In genomic region chr2:121722479-121722878, GRCh38 we compare ENCODE assay signal across 10 cellular contexts. TPM values are rescaled to one million over a fixed set of nuclear protein-coding genes. Genes with fewer than 3 reads are reported as not detected.
DNase-seq lines count a peak whose midpoint lies in the region; ATAC-seq, FAIRE-seq and TF ChIP-seq lines count a peak whose summit lies in the region.
"Had no signal": no experiment of that assay in that cellular context is flagged by ENCODE, and none has a peak within 500 bp of the region (broad histone marks: within the 10 kb centered on the region; RNA-seq: fewer than 3 reads in every experiment).

No MANE protein-coding gene starts in this region.

- CTCF ChIA-PET in HepG2 (lab: Yijun Ruan, JAX; ENCODE audit: low intra/inter-chr PET ratio, low total read pairs) = no interaction called here

- in situ Hi-C loops in HepG2 (cut with HindIII; ENCODE audit: extremely low pct_ligation_motif_present, low pct_unique_long_range_greater_than_20kb) = no loop called here

- no peaks in the 10 kb centered on the region for H3K79me2 ChIP-seq in HepG2 (ENCODE audit: insufficient read depth, low read length)

- H3K27ac ChIP-seq in BLaER1 treated with 17β-estradiol and CSF1 and Interleukin-3, amounts not matched to agents 10 nM and 100 nM = peak overlapping the region in 4 of 11 experiments; percentile 10 to 56 (median 40); a peak in 7 of 22 replicates
- peak overlapping the region in 2 of 5 donors; percentile 24 to 35 for H3K27ac ChIP-seq in adrenal gland
- no peak overlapping the region for H3K27ac ChIP-seq in HepG2 (ENCODE audit: extremely low read length, insufficient read depth, low read length)
- H3K27ac ChIP-seq in stomach = no peak overlapping the region
- H3K27ac ChIP-seq: colonic mucosa had no signal

- no peak for FAIRE-seq in HepG2 (lab: Jason Lieb, UNC)

- 49 to 57% (median 54%) methylated on average over 5 of the region's 5 CpGs for WGBS in adrenal gland, 4 donors
- WGBS in HepG2 (ENCODE audit: low lambda C conversion rate) = 61% methylated on average over 5 of the region's 5 CpGs
- WGBS in stomach, 5 donors = 62 to 73% (median 65%) methylated on average over 5 of the region's 5 CpGs

- ATAC-seq in HepG2 (peak; percentile 34), HG03280 (IDR thresholded peaks at IDR 0.05; ENCODE audit: unreplicated experiment) (no peak), sciatic nerve (no peak)

- H3K9me3 ChIP-seq in BLaER1 treated with 17β-estradiol and CSF1 and Interleukin-3, amounts not matched to agents 10 nM and 100 nM (replicated peaks in 1 of 11) = no peaks in the 10 kb centered on the region
- H3K9me3 ChIP-seq in adrenal gland (replicated peaks in 1 of 3) (no peaks in the 10 kb centered on the region), HepG2 (ENCODE audit: low read length) (no peaks in the 10 kb centered on the region), stomach (no peaks in the 10 kb centered on the region)
- H3K9me3 ChIP-seq: colonic mucosa had no signal

- TF ChIP-seq EP300 in HepG2 (IDR thresholded peaks at IDR 0.05; ENCODE audit: low read depth in 2 of 2, low read length in 2 of 2) (no peak), HepG2 (CRISPR knock-in tag; IDR thresholded peaks at IDR 0.05; ENCODE audit: borderline replicate concordance) (no peak), stomach (IDR thresholded peaks at IDR 0.05) (no peak)

- intact Hi-C loops in adrenal gland (cut with DNase I) = loop anchor here in 1 of 2 donors (5.0 kb wide), 1 partner anchor 190 kb away; the partner anchor contains the start of gene RNU4ATAC
- intact Hi-C loops in HepG2 (cut with micrococcal nuclease; ENCODE audit: unreplicated experiment) = no loop called here
- intact Hi-C loops in stomach (cut with DNase I; ENCODE audit: low total_unique reads) = no loop called here
- intact Hi-C loops in sciatic nerve (cut with DNase I) = no loop called here

- no peak for TF ChIP-seq CTCF in adrenal gland (IDR thresholded peaks at IDR 0.05)
- no peak for TF ChIP-seq CTCF in HepG2 (CRISPR knock-in tag; IDR thresholded peaks at IDR 0.05)
- no peak for TF ChIP-seq CTCF in stomach (IDR thresholded peaks at IDR 0.05)

- peak overlapping the region in 7 of 11 experiments; percentile 2 to 71 (median 58); a peak in 14 of 22 replicates for H3K4me2 ChIP-seq in BLaER1 treated with 17β-estradiol and CSF1 and Interleukin-3, amounts not matched to agents 10 nM and 100 nM
- no peak overlapping the region for H3K4me2 ChIP-seq in HepG2 (ENCODE audit: low read depth, low read length)

- DNase-seq in HPDE6-E6E7 (ENCODE audit: extremely low spot score) (peak; percentile 70), adrenal gland (peak in 4 of 7 donors; percentile 29 to 42 (median 40)), HepG2 (ENCODE audit: low spot score) (no peak), stomach (no peak), sciatic nerve (ENCODE audit: low spot score) (no peak), NCI-H2081 (lab: John Stamatoyannopoulos, UW) (no peak)
- DNase-seq: colonic mucosa, left cardiac atrium had no signal

- H3K4me3 ChIP-seq in BLaER1 treated with 17β-estradiol and CSF1 and Interleukin-3, amounts not matched to agents 10 nM and 100 nM = no peak overlapping the region
- H3K4me3 ChIP-seq in adrenal gland (no peak overlapping the region), HepG2 (replicated peaks in 1 of 3; ENCODE audit: insufficient read depth in 1 of 3, low read depth in 2 of 3, low read length in 3 of 3) (no peak overlapping the region), stomach (no peak overlapping the region)
- H3K4me3 ChIP-seq: colonic mucosa had no signal

- H2AFZ ChIP-seq in HepG2 (ENCODE audit: low read length) = no peak overlapping the region

- no peaks in the 10 kb centered on the region for H3K27me3 ChIP-seq in BLaER1 treated with 17β-estradiol and CSF1 and Interleukin-3, amounts not matched to agents 10 nM and 100 nM
- H3K27me3 ChIP-seq in adrenal gland (no peaks in the 10 kb centered on the region), HepG2 (ENCODE audit: control insufficient read depth in 1 of 2, insufficient read depth in 2 of 2, low read length in 2 of 2) (no peaks in the 10 kb centered on the region), stomach (no peaks in the 10 kb centered on the region)
- H3K27me3 ChIP-seq: colonic mucosa had no signal

- BruUV-seq in HepG2 (replicated peaks; lab: Mats Ljungman, UMichigan) = no TSS peak

- TF ChIP-seq POLR2A in adrenal gland (IDR thresholded peaks at IDR 0.05) = no peak
- TF ChIP-seq POLR2A in HepG2 (IDR thresholded peaks at IDR 0.05; ENCODE audit: insufficient read depth in 1 of 2, low read depth in 2 of 2, low read length in 2 of 2) = no peak
- no peak for TF ChIP-seq POLR2A in stomach (IDR thresholded peaks at IDR 0.05)

- POLR2A ChIA-PET in HepG2 (lab: Yijun Ruan, JAX) = interaction anchor here (0.7 to 5.3 kb wide), 3 partner anchors 14 to 192 kb away, joined by 4 to 23 read pairs (median 5); partner anchors contain the start of genes NIFK and RNU4ATAC

- peaks cover 17 to 32% (median 29%) of the 10 kb centered on the region in 11 experiments for H3K36me3 ChIP-seq in BLaER1 treated with 17β-estradiol and CSF1 and Interleukin-3, amounts not matched to agents 10 nM and 100 nM
- peaks cover 0 to 13% of the 10 kb centered on the region in 2 donors for H3K36me3 ChIP-seq in adrenal gland (replicated peaks in 1 of 2)
- H3K36me3 ChIP-seq in HepG2 (replicated peaks in 1 of 2; ENCODE audit: control insufficient read depth in 1 of 2, insufficient read depth in 2 of 2, low read length in 2 of 2) = peaks cover 2 to 8% of the 10 kb centered on the region in 2 experiments; a peak in 1 of 5 replicates
- H3K36me3 ChIP-seq in stomach = peaks cover 3 to 23% (median 21%) of the 10 kb centered on the region in 4 donors
- H3K36me3 ChIP-seq: colonic mucosa had no signal

- TF ChIP-seq RAD21 in HepG2 (CRISPR knock-in tag; IDR thresholded peaks at IDR 0.05) = no peak

- H4K20me1 ChIP-seq in BLaER1 treated with 17β-estradiol and CSF1 and Interleukin-3, amounts not matched to agents 10 nM and 100 nM = peaks cover 0 to 19% (median 7%) of the 10 kb centered on the region in 11 experiments; a peak in 7 of 22 replicates
- no peaks in the 10 kb centered on the region for H4K20me1 ChIP-seq in HepG2 (ENCODE audit: insufficient read depth, low read length)

- H3K9ac ChIP-seq in BLaER1 treated with 17β-estradiol and CSF1 and Interleukin-3, amounts not matched to agents 10 nM and 100 nM = peak overlapping the region in 2 of 11 experiments; percentile 28 to 51; a peak in 2 of 22 replicates
- no peak overlapping the region for H3K9ac ChIP-seq in HepG2 (ENCODE audit: insufficient read depth, low read depth, low read length)

- peaks cover 0 to 29% (median 16%) of the 10 kb centered on the region in 10 experiments; a peak in 13 of 20 replicates for H3K4me1 ChIP-seq in BLaER1 treated with 17β-estradiol and CSF1 and Interleukin-3, amounts not matched to agents 10 nM and 100 nM
- H3K4me1 ChIP-seq in adrenal gland (replicated peaks in 1 of 2) (peaks cover 8 to 11% of the 10 kb centered on the region in 2 donors), HepG2 (ENCODE audit: insufficient read depth, low read length) (peaks cover 17% of the 10 kb centered on the region), stomach (peaks cover 0 to 10% (median 7%) of the 10 kb centered on the region in 4 donors)
- H3K4me1 ChIP-seq: colonic mucosa had no signal

RNA-seq across cellular contexts. Expression of gene NIFK, which starts 14.2 kb away (rescaled TPM):
- total RNA-seq in adrenal gland = 10 to 100 TPM; 13.2 to 70.1 (median 34.9) TPM
- 100 to 1,000 TPM in 1 of 3 donors, 10 to 100 TPM in 2; 68.1 to 134 (median 80.9) TPM for polyA plus RNA-seq in adrenal gland
- 105 and 178 TPM in 2 replicates for total RNA-seq in HepG2 (2016; rRNA removed; fragmentation: Illumina TruSeq; extraction: Trizol)
- 18.3 and 18.6 TPM in 2 replicates for total RNA-seq in HepG2 (2016; cell fraction: cytosol; rRNA removed; fragmentation: Illumina TruSeq; extraction: Trizol; ENCODE audit: low read depth)
- total RNA-seq in HepG2 (2016; cell fraction: insoluble cytoplasmic fraction; rRNA removed; fragmentation: Illumina TruSeq; extraction: Trizol) = 106 and 182 TPM in 2 replicates
- total RNA-seq in HepG2 (2016; cell fraction: membrane; rRNA removed; fragmentation: Illumina TruSeq; extraction: Trizol) = 33.2 and 34.0 TPM in 2 replicates
- total RNA-seq in HepG2 (2016; cell fraction: nucleus; rRNA removed; fragmentation: Illumina TruSeq; extraction: Trizol) = 39.8 and 54.5 TPM in 2 replicates
- polyA plus RNA-seq in HepG2 (2011; rRNA removed) = 14.9 and 19.6 TPM in 2 replicates
- polyA plus RNA-seq in HepG2 (2011; cell fraction: cytosol; rRNA removed) = 9.0 and 13.7 TPM in 2 replicates
- polyA plus RNA-seq in HepG2 (2011; cell fraction: nucleus; rRNA removed) = 5.2 and 12.4 TPM in 2 replicates
- 39.3 and 65.4 TPM in 2 replicates for polyA plus RNA-seq in HepG2 (2012)
- 14.4 and 19.1 TPM in 2 replicates for polyA plus RNA-seq in HepG2 (2016; cell fraction: cytosol; fragmentation: Illumina TruSeq; extraction: Trizol; ENCODE audit: low read depth)
- 191 and 215 TPM in 2 replicates for polyA plus RNA-seq in HepG2 (2016; cell fraction: insoluble cytoplasmic fraction; fragmentation: Illumina TruSeq; extraction: Trizol; ENCODE audit: low read depth)
- polyA plus RNA-seq in HepG2 (2016; cell fraction: membrane; fragmentation: Illumina TruSeq; extraction: Trizol; ENCODE audit: low read depth) = 25.3 and 26.0 TPM in 2 replicates
- polyA plus RNA-seq in HepG2 (2016; cell fraction: nucleus; fragmentation: Illumina TruSeq; extraction: Trizol; ENCODE audit: insufficient read depth, low read depth) = 82.1 and 84.7 TPM in 2 replicates
- polyA minus RNA-seq in HepG2 (2011; rRNA and poly(A)+ RNA removed; ENCODE audit: low replicate concordance) = 9.1 and 13.2 TPM in 2 replicates
- polyA minus RNA-seq in HepG2 (2011; cell fraction: cytosol; rRNA and poly(A)+ RNA removed) = 8.3 and 8.9 TPM in 2 replicates
- polyA minus RNA-seq in HepG2 (2011; cell fraction: nucleus; rRNA and poly(A)+ RNA removed) = 15.1 and 22.1 TPM in 2 replicates
- 10 to 100 TPM; 13.6 to 58.0 (median 25.7) TPM for total RNA-seq in stomach
- 10 to 100 TPM; 30.4 to 53.0 (median 42.0) TPM for polyA plus RNA-seq in stomach
- 35.7 TPM for total RNA-seq in sciatic nerve

RNA-seq across cellular contexts. Expression of gene TSN, which starts 33.0 kb away (rescaled TPM):
- total RNA-seq in adrenal gland (100 to 1,000 TPM in 1 of 8 donors, 10 to 100 TPM in 7; 33.9 to 152 (median 49.6) TPM), HepG2 (2016; rRNA removed; fragmentation: Illumina TruSeq; extraction: Trizol) (115 and 159 TPM in 2 replicates), stomach (10 to 100 TPM; 11.0 to 63.5 (median 41.9) TPM), sciatic nerve (53.0 TPM)
- polyA plus RNA-seq in adrenal gland (10 to 100 TPM; 16.3 to 53.4 (median 17.2) TPM), HepG2 (2011; rRNA removed) (45.0 and 56.4 TPM in 2 replicates), stomach (10 to 100 TPM; 18.1 to 20.2 (median 18.6) TPM)
- 17.2 and 22.2 TPM in 2 replicates for total RNA-seq in HepG2 (2016; cell fraction: cytosol; rRNA removed; fragmentation: Illumina TruSeq; extraction: Trizol; ENCODE audit: low read depth)
- 120 and 171 TPM in 2 replicates for total RNA-seq in HepG2 (2016; cell fraction: insoluble cytoplasmic fraction; rRNA removed; fragmentation: Illumina TruSeq; extraction: Trizol)
- 42.8 and 45.0 TPM in 2 replicates for total RNA-seq in HepG2 (2016; cell fraction: membrane; rRNA removed; fragmentation: Illumina TruSeq; extraction: Trizol)
- total RNA-seq in HepG2 (2016; cell fraction: nucleus; rRNA removed; fragmentation: Illumina TruSeq; extraction: Trizol) = 62.1 and 67.2 TPM in 2 replicates
- polyA plus RNA-seq in HepG2 (2011; cell fraction: cytosol; rRNA removed) = 33.3 and 47.8 TPM in 2 replicates
- 11.7 and 15.2 TPM in 2 replicates for polyA plus RNA-seq in HepG2 (2011; cell fraction: nucleus; rRNA removed)
- polyA plus RNA-seq in HepG2 (2012) = 45.8 and 66.2 TPM in 2 replicates
- 9.2 and 9.7 TPM in 2 replicates for polyA plus RNA-seq in HepG2 (2016; cell fraction: cytosol; fragmentation: Illumina TruSeq; extraction: Trizol; ENCODE audit: low read depth)
- polyA plus RNA-seq in HepG2 (2016; cell fraction: insoluble cytoplasmic fraction; fragmentation: Illumina TruSeq; extraction: Trizol; ENCODE audit: low read depth) = 138 and 143 TPM in 2 replicates
- polyA plus RNA-seq in HepG2 (2016; cell fraction: membrane; fragmentation: Illumina TruSeq; extraction: Trizol; ENCODE audit: low read depth) = 24.1 and 24.3 TPM in 2 replicates
- polyA plus RNA-seq in HepG2 (2016; cell fraction: nucleus; fragmentation: Illumina TruSeq; extraction: Trizol; ENCODE audit: insufficient read depth, low read depth) = 77.1 and 79.4 TPM in 2 replicates
- 36.2 and 43.1 TPM in 2 replicates for polyA minus RNA-seq in HepG2 (2011; rRNA and poly(A)+ RNA removed; ENCODE audit: low replicate concordance)
- polyA minus RNA-seq in HepG2 (2011; cell fraction: cytosol; rRNA and poly(A)+ RNA removed) = 47.0 and 54.1 TPM in 2 replicates
- polyA minus RNA-seq in HepG2 (2011; cell fraction: nucleus; rRNA and poly(A)+ RNA removed) = 51.5 and 60.0 TPM in 2 replicates

Comparison
In these comparisons a context has a peak if more than half of its experiments do, and no peak if none do; other contexts are left out.
1. DNase-seq: peak in HPDE6-E6E7 (single experiment) and adrenal gland (4 of 7); none in HepG2 (single experiment), stomach (single experiment), sciatic nerve (single experiment) and NCI-H2081 (0 of 2).